Comparison of ENCODE assay signal across 21 cellular contexts in the genomic region with DNA sequence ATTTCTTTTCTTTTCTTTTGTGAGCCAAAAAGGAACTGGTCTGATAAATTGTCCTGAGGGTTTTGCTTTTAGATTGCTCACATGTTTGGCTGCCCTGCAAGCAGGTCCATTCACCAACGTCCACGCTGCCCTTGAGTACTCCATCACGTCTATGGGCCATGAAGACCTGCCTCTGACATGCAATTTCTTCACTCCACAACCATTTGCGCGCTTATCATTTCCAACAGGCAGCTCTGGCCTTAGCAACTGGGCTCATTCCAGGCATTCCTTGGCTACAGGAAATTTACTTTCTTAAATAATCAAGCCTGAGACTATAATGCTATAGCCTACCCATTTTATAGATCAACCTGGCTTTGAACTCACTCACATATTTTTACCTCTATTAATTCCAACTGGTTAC.
"Had no signal": no experiment of that assay in that cellular context is flagged by ENCODE, and none has a peak within 500 bp of the region (broad histone marks: within the 10 kb centered on the region; RNA-seq: fewer than 3 reads in every experiment).

No MANE protein-coding gene starts in this region.

- H3K27me3 Mint-ChIP-seq: activated naive CD4-positive, alpha-beta T cell treated with anti-CD3 and anti-CD28 coated beads, Interleukin-2, amount 10 ng/mL, durations not matched to agents 7 days and 5 days had no signal

- ATAC-seq: activated CD4-positive, CD25-positive, alpha-beta regulatory T cell treated with anti-CD3 and anti-CD28 coated beads, Interleukin-2, amount 50 U/mL, for 24 hours; activated T-cell treated with anti-CD3 and anti-CD28 coated beads, Interleukin-2, amount 50 U/mL, for 72 hours; body of pancreas; foreskin keratinocyte; stimulated activated naive CD8-positive, alpha-beta T cell treated with anti-CD3 and anti-CD28 coated beads, Interleukin-15, amount 100 ng/mL, for 72 hours had no signal

- DNase-seq: activated CD4-positive, alpha-beta memory T cell treated with anti-CD3 and anti-CD28 coated beads, Interleukin-2, amount 10 ng/mL, durations not matched to agents 7 days and 5 days; activated CD4-positive, alpha-beta T cell treated with anti-CD3 and anti-CD28 coated beads, Interleukin-2, amount 10 ng/mL, durations not matched to agents 24 days and 14 days; activated effector memory CD4-positive, alpha-beta T cell treated with Interleukin-2 at 50 U/mL for 16 hours; activated naive CD4-positive, alpha-beta T cell treated with anti-CD3 and anti-CD28 coated beads, Interleukin-2, amount 10 ng/mL, durations not matched to agents 7 days and 5 days; activated T-cell treated with anti-CD3 and anti-CD28 coated beads, Interleukin-2, amount 50 U/mL, for 72 hours; body of pancreas; central memory CD4-positive, alpha-beta T cell; dermis blood vessel endothelial cell; effector CD8-positive, alpha-beta T cell; erythroblast; foreskin keratinocyte; immature natural killer cell; mesenchymal stem cell; naive B cell; stimulated activated CD4-positive, alpha-beta T cell treated with anti-CD3 and anti-CD28 coated beads, Interleukin-12 subunit alpha, Interleukin-12 subunit beta, amount 100 ng/mL, for 4 hours; stimulated activated CD4-positive, alpha-beta T cell treated with anti-CD3 and anti-CD28 coated beads, Interleukin-4, amount 100 ng/mL, for 4 hours; stimulated activated naive CD8-positive, alpha-beta T cell treated with anti-CD3 and anti-CD28 coated beads, Interleukin-15, amount 100 ng/mL, for 72 hours; T1000; tibial artery had no signal

- H3K4me1 Mint-ChIP-seq: activated CD4-positive, alpha-beta memory T cell treated with anti-CD3 and anti-CD28 coated beads, Interleukin-2, amount 10 ng/mL, durations not matched to agents 7 days and 5 days; activated CD4-positive, alpha-beta T cell treated with anti-CD3 and anti-CD28 coated beads, Interleukin-2, amount 10 ng/mL, durations not matched to agents 24 days and 14 days; activated naive CD4-positive, alpha-beta T cell treated with anti-CD3 and anti-CD28 coated beads, Interleukin-2, amount 10 ng/mL, durations not matched to agents 7 days and 5 days; immature natural killer cell; naive B cell; stimulated activated naive CD8-positive, alpha-beta T cell treated with anti-CD3 and anti-CD28 coated beads, Interleukin-15, amount 100 ng/mL, for 72 hours had no signal

- H3K4me3 Mint-ChIP-seq: activated CD4-positive, alpha-beta memory T cell treated with anti-CD3 and anti-CD28 coated beads, Interleukin-2, amount 10 ng/mL, durations not matched to agents 7 days and 5 days; activated CD4-positive, alpha-beta T cell treated with anti-CD3 and anti-CD28 coated beads, Interleukin-2, amount 10 ng/mL, durations not matched to agents 24 days and 14 days; activated naive CD4-positive, alpha-beta T cell treated with anti-CD3 and anti-CD28 coated beads, Interleukin-2, amount 10 ng/mL, durations not matched to agents 7 days and 5 days; activated T-cell treated with anti-CD3 and anti-CD28 coated beads, Interleukin-2, amount 50 U/mL, for 72 hours; immature natural killer cell; naive B cell; stimulated activated naive CD8-positive, alpha-beta T cell treated with anti-CD3 and anti-CD28 coated beads, Interleukin-15, amount 100 ng/mL, for 72 hours; T-helper 1 cell treated with Interleukin-12 subunit alpha and Interleukin-12 subunit beta and Interleukin-4 antibody, amounts not matched to agents 30 μg/mL and 1 μg/mL, for 36 hours had no signal

- H3K27ac Mint-ChIP-seq: activated CD4-positive, alpha-beta memory T cell treated with anti-CD3 and anti-CD28 coated beads, Interleukin-2, amount 10 ng/mL, durations not matched to agents 7 days and 5 days; activated CD4-positive, alpha-beta T cell treated with anti-CD3 and anti-CD28 coated beads, Interleukin-2, amount 10 ng/mL, durations not matched to agents 24 days and 14 days; activated naive CD4-positive, alpha-beta T cell treated with anti-CD3 and anti-CD28 coated beads, Interleukin-2, amount 10 ng/mL, durations not matched to agents 7 days and 5 days; activated T-cell treated with anti-CD3 and anti-CD28 coated beads, Interleukin-2, amount 50 U/mL, for 72 hours; immature natural killer cell; naive B cell; stimulated activated naive CD8-positive, alpha-beta T cell treated with anti-CD3 and anti-CD28 coated beads, Interleukin-15, amount 100 ng/mL, for 72 hours; T-helper 1 cell treated with Interleukin-12 subunit alpha and Interleukin-12 subunit beta and Interleukin-4 antibody, amounts not matched to agents 30 μg/mL and 1 μg/mL, for 36 hours had no signal

- H3K9me3 Mint-ChIP-seq: activated CD4-positive, alpha-beta memory T cell treated with anti-CD3 and anti-CD28 coated beads, Interleukin-2, amount 10 ng/mL, durations not matched to agents 7 days and 5 days; activated CD4-positive, alpha-beta T cell treated with anti-CD3 and anti-CD28 coated beads, Interleukin-2, amount 10 ng/mL, durations not matched to agents 24 days and 14 days; activated naive CD4-positive, alpha-beta T cell treated with anti-CD3 and anti-CD28 coated beads, Interleukin-2, amount 10 ng/mL, durations not matched to agents 7 days and 5 days; activated T-cell treated with anti-CD3 and anti-CD28 coated beads, Interleukin-2, amount 50 U/mL, for 72 hours; stimulated activated naive CD8-positive, alpha-beta T cell treated with anti-CD3 and anti-CD28 coated beads, Interleukin-15, amount 100 ng/mL, for 72 hours; T-helper 1 cell treated with Interleukin-12 subunit alpha and Interleukin-12 subunit beta and Interleukin-4 antibody, amounts not matched to agents 30 μg/mL and 1 μg/mL, for 36 hours had no signal

- H3K36me3 Mint-ChIP-seq: activated naive CD4-positive, alpha-beta T cell treated with anti-CD3 and anti-CD28 coated beads, Interleukin-2, amount 10 ng/mL, durations not matched to agents 7 days and 5 days; immature natural killer cell; naive B cell had no signal
